In the genomic region with DNA sequence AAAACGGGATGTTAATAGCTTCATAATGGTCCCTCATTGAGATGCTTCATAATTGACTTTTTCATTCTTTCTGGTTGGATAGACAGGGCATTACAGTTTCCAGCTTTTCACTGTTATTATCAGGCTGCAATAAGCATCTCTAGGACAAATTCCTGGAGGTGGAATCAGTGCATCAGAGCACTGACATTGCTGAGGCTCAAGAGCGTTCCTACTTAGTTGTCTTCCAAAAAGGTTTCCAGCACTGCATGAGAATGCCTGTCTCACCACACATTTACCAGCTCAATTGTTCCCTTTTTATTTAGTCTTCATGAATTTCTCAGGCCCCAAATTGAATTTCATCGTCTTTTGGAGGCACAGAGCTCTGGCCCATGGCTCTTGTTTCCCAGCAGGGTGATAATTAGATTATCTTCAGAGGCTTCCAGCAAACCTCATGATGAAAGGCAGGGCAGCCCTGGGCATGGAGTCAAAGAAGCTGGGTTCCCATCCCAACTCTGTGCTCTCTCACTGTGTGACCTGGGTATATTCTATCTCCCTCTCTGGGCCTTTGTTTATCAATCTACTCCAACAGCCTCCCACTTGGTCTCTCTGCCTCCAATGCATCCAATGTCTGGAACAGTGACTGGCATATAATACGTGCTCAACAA, we compare ENCODE assay signal across 13 cellular contexts.
A peak's percentile ranks its signal among the peaks of the same experiment; 100 is the strongest.
DNase-seq lines count a peak whose midpoint lies in the region; ATAC-seq and TF ChIP-seq lines count a peak whose summit lies in the region.
"Had no signal": no experiment of that assay in that cellular context is flagged by ENCODE, and none has a peak within 500 bp of the region (broad histone marks: within the 10 kb centered on the region; RNA-seq: fewer than 3 reads in every experiment).

No MANE protein-coding gene starts in this region.

- H3K4me1 ChIP-seq in adipocyte (ENCODE audit: control insufficient read depth, insufficient read depth, low read length) = peaks cover 18% of the 10 kb centered on the region
- H3K4me1 ChIP-seq: psoas muscle had no signal

- no peak for ATAC-seq in HG03460 (IDR thresholded peaks at IDR 0.05; ENCODE audit: unreplicated experiment)
- ATAC-seq: GM23338, psoas muscle had no signal

- H3K27me3 ChIP-seq in AG04450 (ENCODE audit: control insufficient read depth, insufficient read depth, low read length) (no peaks in the 10 kb centered on the region), adipocyte (replicated peaks; ENCODE audit: control insufficient read depth, insufficient read depth, low read length) (peaks cover 4% of the 10 kb centered on the region)

- H3K27ac ChIP-seq in AG04450 (ENCODE audit: low read depth, low read length) = peak overlapping the region; percentile 97
- H3K27ac ChIP-seq: left ventricle myocardium inferior, psoas muscle had no signal

- no peak for DNase-seq in AG04450 (ENCODE audit: low read depth, low spot score)
- DNase-seq in EH (ENCODE audit: low read depth) = peak; percentile 67
- DNase-seq in adipocyte (ENCODE audit: low read depth) = peak; percentile 16
- DNase-seq in islet precursor cell = peak; percentile 43
- no peak for DNase-seq in cerebellar nuclear complex (lab: John Stamatoyannopoulos, UW)
- no peak for DNase-seq in DMS79 (lab: John Stamatoyannopoulos, UW)
- no peak for DNase-seq in D341Med (ENCODE audit: low spot score)
- DNase-seq: effector CD8-positive, alpha-beta T cell; left ventricle myocardium inferior; NCI-H1417 treated with DMSO at 0.1 percent for 48 hours had no signal

- H3K4me3 ChIP-seq in AG04450 (ENCODE audit: low read depth, low read length) = no peak overlapping the region
- H3K4me3 ChIP-seq in adipocyte (ENCODE audit: low read length) = no peak overlapping the region
- H3K4me3 ChIP-seq: GM23338, left ventricle myocardium inferior, psoas muscle had no signal

- TF ChIP-seq CTCF in AG04450 (IDR thresholded peaks at IDR 0.05; ENCODE audit: low read depth, low read length) = no peak

- no peaks in the 10 kb centered on the region; the same call in 1 of the 2 replicates for H3K9me3 ChIP-seq in AG04450 (ENCODE audit: control insufficient read depth, insufficient read depth, low read length)
- no peaks in the 10 kb centered on the region for H3K9me3 ChIP-seq in adipocyte (ENCODE audit: control insufficient read depth, low read length)
- H3K9me3 ChIP-seq: psoas muscle had no signal

- no peak overlapping the region for H3K9ac ChIP-seq in adipocyte (ENCODE audit: low read length)

- no peaks in the 10 kb centered on the region for H3K36me3 ChIP-seq in adipocyte (ENCODE audit: control insufficient read depth, insufficient read depth, low read length, severe bottlenecking)
- H3K36me3 ChIP-seq: left ventricle myocardium inferior had no signal

- CTCF ChIA-PET in AG04450 (lab: Charles Lee) = interaction anchor here (0.6 to 5.0 kb wide), 6 partner anchors 10 to 106 kb away, joined by 3 to 70 read pairs (median 4); no protein-coding TSS in a partner anchor

- POLR2A ChIA-PET in AG04450 (lab: Yijun Ruan, JAX) = interaction anchor here (0.7 to 1.6 kb wide), 2 partner anchors 10 to 416 kb away, joined by 3 read pairs; no protein-coding TSS in a partner anchor

Comparison
In these comparisons a context has a peak if more than half of its experiments do, and no peak if none do; other contexts are left out.
1. DNase-seq: peak in EH (single experiment), adipocyte (single experiment) and islet precursor cell (single experiment); none in AG04450 (single experiment), cerebellar nuclear complex (0 of 2), DMS79 (single experiment) and D341Med (single experiment).